Comparison of ENCODE assay signal across 1 cellular context in the genomic region with DNA sequence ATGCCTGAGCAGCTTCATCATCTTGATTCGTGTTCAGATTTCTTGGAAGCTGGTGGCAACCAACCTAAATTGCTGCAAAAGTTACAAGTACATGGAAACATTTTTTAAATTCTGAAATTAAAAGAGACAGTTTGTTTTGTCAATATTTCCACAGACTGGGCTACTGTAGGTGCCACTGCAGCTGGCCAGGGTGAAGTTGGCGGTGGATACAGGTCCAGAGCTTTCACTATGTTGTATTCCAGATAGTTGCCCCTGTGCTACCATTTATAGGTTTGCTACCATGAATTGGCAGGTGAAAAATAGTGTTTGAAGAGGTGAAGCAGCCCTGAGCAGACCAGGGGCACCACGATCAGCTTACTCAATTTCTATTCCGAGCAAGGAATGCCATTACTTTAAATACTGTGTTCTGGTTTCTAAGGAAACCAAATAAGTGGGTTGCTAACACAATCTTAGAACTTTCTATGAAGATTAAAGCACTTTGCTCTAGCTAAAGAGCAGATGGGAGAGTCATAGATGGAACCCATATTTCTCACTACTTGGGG.
TF ChIP-seq lines count a peak whose summit lies in the region.

No MANE protein-coding gene starts in this region.

TF ChIP-seq in WTC11, 78 proteins besides CTCF, POLR2A, EP300 and RAD21 (continued from another document):
- TF ChIP-seq, protein P1, sequence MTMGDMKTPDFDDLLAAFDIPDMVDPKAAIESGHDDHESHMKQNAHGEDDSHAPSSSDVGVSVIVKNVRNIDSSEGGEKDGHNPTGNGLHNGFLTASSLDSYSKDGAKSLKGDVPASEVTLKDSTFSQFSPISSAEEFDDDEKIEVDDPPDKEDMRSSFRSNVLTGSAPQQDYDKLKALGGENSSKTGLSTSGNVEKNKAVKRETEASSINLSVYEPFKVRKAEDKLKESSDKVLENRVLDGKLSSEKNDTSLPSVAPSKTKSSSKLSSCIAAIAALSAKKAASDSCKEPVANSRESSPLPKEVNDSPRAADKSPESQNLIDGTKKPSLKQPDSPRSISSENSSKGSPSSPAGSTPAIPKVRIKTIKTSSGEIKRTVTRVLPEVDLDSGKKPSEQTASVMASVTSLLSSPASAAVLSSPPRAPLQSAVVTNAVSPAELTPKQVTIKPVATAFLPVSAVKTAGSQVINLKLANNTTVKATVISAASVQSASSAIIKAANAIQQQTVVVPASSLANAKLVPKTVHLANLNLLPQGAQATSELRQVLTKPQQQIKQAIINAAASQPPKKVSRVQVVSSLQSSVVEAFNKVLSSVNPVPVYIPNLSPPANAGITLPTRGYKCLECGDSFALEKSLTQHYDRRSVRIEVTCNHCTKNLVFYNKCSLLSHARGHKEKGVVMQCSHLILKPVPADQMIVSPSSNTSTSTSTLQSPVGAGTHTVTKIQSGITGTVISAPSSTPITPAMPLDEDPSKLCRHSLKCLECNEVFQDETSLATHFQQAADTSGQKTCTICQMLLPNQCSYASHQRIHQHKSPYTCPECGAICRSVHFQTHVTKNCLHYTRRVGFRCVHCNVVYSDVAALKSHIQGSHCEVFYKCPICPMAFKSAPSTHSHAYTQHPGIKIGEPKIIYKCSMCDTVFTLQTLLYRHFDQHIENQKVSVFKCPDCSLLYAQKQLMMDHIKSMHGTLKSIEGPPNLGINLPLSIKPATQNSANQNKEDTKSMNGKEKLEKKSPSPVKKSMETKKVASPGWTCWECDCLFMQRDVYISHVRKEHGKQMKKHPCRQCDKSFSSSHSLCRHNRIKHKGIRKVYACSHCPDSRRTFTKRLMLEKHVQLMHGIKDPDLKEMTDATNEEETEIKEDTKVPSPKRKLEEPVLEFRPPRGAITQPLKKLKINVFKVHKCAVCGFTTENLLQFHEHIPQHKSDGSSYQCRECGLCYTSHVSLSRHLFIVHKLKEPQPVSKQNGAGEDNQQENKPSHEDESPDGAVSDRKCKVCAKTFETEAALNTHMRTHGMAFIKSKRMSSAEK (CRISPR knock-in tag; IDR thresholded peaks at IDR 0.05; ENCODE audit: borderline replicate concordance) = no peak
- TF ChIP-seq, protein P2, sequence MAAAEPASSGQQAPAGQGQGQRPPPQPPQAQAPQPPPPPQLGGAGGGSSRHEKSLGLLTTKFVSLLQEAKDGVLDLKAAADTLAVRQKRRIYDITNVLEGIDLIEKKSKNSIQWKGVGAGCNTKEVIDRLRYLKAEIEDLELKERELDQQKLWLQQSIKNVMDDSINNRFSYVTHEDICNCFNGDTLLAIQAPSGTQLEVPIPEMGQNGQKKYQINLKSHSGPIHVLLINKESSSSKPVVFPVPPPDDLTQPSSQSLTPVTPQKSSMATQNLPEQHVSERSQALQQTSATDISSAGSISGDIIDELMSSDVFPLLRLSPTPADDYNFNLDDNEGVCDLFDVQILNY (CRISPR knock-in tag; IDR thresholded peaks at IDR 0.05) = no peak
- TF ChIP-seq, protein P3, sequence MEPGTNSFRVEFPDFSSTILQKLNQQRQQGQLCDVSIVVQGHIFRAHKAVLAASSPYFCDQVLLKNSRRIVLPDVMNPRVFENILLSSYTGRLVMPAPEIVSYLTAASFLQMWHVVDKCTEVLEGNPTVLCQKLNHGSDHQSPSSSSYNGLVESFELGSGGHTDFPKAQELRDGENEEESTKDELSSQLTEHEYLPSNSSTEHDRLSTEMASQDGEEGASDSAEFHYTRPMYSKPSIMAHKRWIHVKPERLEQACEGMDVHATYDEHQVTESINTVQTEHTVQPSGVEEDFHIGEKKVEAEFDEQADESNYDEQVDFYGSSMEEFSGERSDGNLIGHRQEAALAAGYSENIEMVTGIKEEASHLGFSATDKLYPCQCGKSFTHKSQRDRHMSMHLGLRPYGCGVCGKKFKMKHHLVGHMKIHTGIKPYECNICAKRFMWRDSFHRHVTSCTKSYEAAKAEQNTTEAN (CRISPR knock-in tag; IDR thresholded peaks at IDR 0.05) = no peak
- no peak for TF ChIP-seq ZNF263 (CRISPR knock-in tag; IDR thresholded peaks at IDR 0.05; ENCODE audit: low read depth)
- no peak for TF ChIP-seq EMX1 (CRISPR knock-in tag; IDR thresholded peaks at IDR 0.05)
- TF ChIP-seq TCF7 (CRISPR knock-in tag; IDR thresholded peaks at IDR 0.05; ENCODE audit: low read depth) = no peak
TF ChIP-seq in WTC11: peak in this region for 0.
